ENCODE assay signal across 1 cellular context in the genomic region with DNA sequence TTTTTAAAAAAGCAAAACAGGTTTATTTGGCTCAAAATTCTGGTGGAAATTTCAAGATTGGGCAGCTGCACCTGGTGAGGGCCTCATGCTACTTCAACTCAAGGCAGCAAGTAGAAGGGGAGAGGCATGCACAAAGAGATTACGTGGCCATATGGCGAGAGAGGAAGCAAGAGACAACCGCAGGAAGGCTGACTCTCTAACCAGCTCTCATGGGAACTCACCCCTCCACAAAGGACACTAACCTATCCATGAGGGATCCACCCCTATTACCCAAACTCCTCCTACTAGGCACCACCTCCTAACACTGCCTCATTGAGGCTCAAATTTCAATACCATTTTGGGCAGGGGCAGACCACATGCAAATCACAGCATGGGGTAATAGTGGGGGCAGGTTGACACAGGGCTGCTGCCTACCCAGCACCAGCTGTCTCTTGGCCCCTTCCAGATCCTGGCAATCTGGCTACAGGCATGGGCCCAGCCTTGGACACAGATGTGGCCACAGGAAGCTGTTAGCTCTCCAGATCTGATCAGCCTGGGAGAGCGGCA.
TF ChIP-seq lines count a peak whose summit lies in the region.

No MANE protein-coding gene starts in this region.

TF ChIP-seq in HCT116, 20 proteins besides CTCF, POLR2A, EP300 and RAD21:
- TF ChIP-seq SIN3A (IDR thresholded peaks at IDR 0.05; ENCODE audit: low read depth) (no peak), ZNF274 (IDR thresholded peaks at IDR 0.05; ENCODE audit: low read depth, low read length) (no peak), CEBPB (IDR thresholded peaks at IDR 0.05; ENCODE audit: low read depth) (no peak), SRF (IDR thresholded peaks at IDR 0.05; ENCODE audit: low read depth) (no peak)
- TF ChIP-seq, protein P1, sequence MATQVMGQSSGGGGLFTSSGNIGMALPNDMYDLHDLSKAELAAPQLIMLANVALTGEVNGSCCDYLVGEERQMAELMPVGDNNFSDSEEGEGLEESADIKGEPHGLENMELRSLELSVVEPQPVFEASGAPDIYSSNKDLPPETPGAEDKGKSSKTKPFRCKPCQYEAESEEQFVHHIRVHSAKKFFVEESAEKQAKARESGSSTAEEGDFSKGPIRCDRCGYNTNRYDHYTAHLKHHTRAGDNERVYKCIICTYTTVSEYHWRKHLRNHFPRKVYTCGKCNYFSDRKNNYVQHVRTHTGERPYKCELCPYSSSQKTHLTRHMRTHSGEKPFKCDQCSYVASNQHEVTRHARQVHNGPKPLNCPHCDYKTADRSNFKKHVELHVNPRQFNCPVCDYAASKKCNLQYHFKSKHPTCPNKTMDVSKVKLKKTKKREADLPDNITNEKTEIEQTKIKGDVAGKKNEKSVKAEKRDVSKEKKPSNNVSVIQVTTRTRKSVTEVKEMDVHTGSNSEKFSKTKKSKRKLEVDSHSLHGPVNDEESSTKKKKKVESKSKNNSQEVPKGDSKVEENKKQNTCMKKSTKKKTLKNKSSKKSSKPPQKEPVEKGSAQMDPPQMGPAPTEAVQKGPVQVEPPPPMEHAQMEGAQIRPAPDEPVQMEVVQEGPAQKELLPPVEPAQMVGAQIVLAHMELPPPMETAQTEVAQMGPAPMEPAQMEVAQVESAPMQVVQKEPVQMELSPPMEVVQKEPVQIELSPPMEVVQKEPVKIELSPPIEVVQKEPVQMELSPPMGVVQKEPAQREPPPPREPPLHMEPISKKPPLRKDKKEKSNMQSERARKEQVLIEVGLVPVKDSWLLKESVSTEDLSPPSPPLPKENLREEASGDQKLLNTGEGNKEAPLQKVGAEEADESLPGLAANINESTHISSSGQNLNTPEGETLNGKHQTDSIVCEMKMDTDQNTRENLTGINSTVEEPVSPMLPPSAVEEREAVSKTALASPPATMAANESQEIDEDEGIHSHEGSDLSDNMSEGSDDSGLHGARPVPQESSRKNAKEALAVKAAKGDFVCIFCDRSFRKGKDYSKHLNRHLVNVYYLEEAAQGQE (IDR thresholded peaks at IDR 0.05; ENCODE audit: low read depth): no peak
- TF ChIP-seq, protein P2, sequence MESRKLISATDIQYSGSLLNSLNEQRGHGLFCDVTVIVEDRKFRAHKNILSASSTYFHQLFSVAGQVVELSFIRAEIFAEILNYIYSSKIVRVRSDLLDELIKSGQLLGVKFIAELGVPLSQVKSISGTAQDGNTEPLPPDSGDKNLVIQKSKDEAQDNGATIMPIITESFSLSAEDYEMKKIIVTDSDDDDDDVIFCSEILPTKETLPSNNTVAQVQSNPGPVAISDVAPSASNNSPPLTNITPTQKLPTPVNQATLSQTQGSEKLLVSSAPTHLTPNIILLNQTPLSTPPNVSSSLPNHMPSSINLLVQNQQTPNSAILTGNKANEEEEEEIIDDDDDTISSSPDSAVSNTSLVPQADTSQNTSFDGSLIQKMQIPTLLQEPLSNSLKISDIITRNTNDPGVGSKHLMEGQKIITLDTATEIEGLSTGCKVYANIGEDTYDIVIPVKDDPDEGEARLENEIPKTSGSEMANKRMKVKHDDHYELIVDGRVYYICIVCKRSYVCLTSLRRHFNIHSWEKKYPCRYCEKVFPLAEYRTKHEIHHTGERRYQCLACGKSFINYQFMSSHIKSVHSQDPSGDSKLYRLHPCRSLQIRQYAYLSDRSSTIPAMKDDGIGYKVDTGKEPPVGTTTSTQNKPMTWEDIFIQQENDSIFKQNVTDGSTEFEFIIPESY (IDR thresholded peaks at IDR 0.05; ENCODE audit: extremely low read depth, insufficient replicate concordance, low read length): no peak
